In the genomic region with DNA sequence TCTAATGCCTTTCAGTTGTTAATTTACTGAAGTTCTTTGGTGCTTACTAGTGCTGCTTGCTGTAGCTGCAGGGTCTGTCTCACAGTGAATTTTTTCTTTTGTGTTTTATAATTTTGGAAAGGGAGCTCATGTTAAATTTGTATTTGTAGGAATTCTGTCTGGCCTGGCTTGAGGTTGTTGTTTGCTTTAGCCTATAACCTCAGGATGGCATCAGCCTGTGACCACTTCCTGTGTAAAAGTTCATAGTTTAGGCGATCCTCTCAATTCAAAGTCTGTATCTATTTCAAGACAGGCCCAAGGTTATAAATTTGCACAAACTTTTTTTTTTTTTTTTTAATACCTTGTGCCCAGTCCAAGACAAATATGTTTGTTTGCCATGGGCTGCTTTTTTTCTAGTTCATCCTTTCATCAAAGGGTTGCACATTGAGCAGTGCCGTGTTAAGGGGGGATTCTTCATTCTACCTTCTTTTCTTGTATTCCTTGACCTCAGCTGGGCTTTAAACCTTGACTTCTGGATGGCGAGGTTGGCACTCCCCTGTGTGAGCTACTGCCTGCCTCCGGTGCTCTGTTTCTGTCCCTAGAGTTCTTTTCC, we compare ENCODE assay signal across 11 cellular contexts. TPM values are rescaled to one million over a fixed set of nuclear protein-coding genes. Genes with fewer than 3 reads are reported as not detected.
DNase-seq lines count a peak whose midpoint lies in the region; ATAC-seq and TF ChIP-seq lines count a peak whose summit lies in the region.
"Had no signal": no experiment of that assay in that cellular context is flagged by ENCODE, and none has a peak within 500 bp of the region (broad histone marks: within the 10 kb centered on the region; RNA-seq: fewer than 3 reads in every experiment).

No MANE protein-coding gene starts in this region.

- no peaks in the 10 kb centered on the region for H3K9me3 Mint-ChIP-seq in activated T-helper 1 cell treated with anti-CD3 and anti-CD28 coated beads, Interleukin-12 subunit alpha, Interleukin-12 subunit beta, Interleukin-2, Interleukin-4 antibody, amounts not matched to agents 30 ng/mL and 10 ng/mL and 1 ng/mL, durations not matched to agents 14 hours and 24 hours and 36 hours

- peaks cover 46% of the 10 kb centered on the region for H3K4me1 Mint-ChIP-seq in activated T-helper 1 cell treated with anti-CD3 and anti-CD28 coated beads, Interleukin-12 subunit alpha, Interleukin-12 subunit beta, Interleukin-2, Interleukin-4 antibody, amounts not matched to agents 30 ng/mL and 10 ng/mL and 1 ng/mL, durations not matched to agents 14 hours and 24 hours and 36 hours (ENCODE audit: low read depth)

- intact Hi-C loops in activated T-helper 1 cell treated with anti-CD3 and anti-CD28 coated beads, Interleukin-12 subunit alpha, Interleukin-12 subunit beta, Interleukin-2, Interleukin-4 antibody, amounts not matched to agents 30 ng/mL and 10 ng/mL and 1 ng/mL, durations not matched to agents 14 hours and 24 hours and 36 hours (cut with micrococcal nuclease), result no loop called here
- intact Hi-C loops in left colon (cut with DNase I, micrococcal nuclease), result no loop called here

- H3K27me3 ChIP-seq in HL-60 (ENCODE audit: insufficient read depth, poor library complexity, severe bottlenecking), result no peaks in the 10 kb centered on the region
- H3K27me3 ChIP-seq: tibial nerve had no signal

- H3K4me3 Mint-ChIP-seq in activated T-helper 1 cell treated with anti-CD3 and anti-CD28 coated beads, Interleukin-12 subunit alpha, Interleukin-12 subunit beta, Interleukin-2, Interleukin-4 antibody, amounts not matched to agents 30 ng/mL and 10 ng/mL and 1 ng/mL, durations not matched to agents 14 hours and 24 hours and 36 hours, result peak overlapping the region; percentile 6

- peak; percentile 24 for ATAC-seq in left colon
- no peak for ATAC-seq in GM18870 (IDR thresholded peaks at IDR 0.05; ENCODE audit: unreplicated experiment)
- ATAC-seq in HG03045 (IDR thresholded peaks at IDR 0.05; ENCODE audit: unreplicated experiment), result no peak
- ATAC-seq in HG03175 (IDR thresholded peaks at IDR 0.05; ENCODE audit: unreplicated experiment), result no peak

- H3K27ac Mint-ChIP-seq in activated T-helper 1 cell treated with anti-CD3 and anti-CD28 coated beads, Interleukin-12 subunit alpha, Interleukin-12 subunit beta, Interleukin-2, Interleukin-4 antibody, amounts not matched to agents 30 ng/mL and 10 ng/mL and 1 ng/mL, durations not matched to agents 14 hours and 24 hours and 36 hours, result peak overlapping the region; percentile 75

- H3K27ac ChIP-seq in HL-60 (replicated peaks), result peak overlapping the region; percentile 42

- no peaks in the 10 kb centered on the region for H3K27me3 Mint-ChIP-seq in activated T-helper 1 cell treated with anti-CD3 and anti-CD28 coated beads, Interleukin-12 subunit alpha, Interleukin-12 subunit beta, Interleukin-2, Interleukin-4 antibody, amounts not matched to agents 30 ng/mL and 10 ng/mL and 1 ng/mL, durations not matched to agents 14 hours and 24 hours and 36 hours (ENCODE audit: insufficient read depth)

- peaks cover 31% of the 10 kb centered on the region for H3K36me3 Mint-ChIP-seq in activated T-helper 1 cell treated with anti-CD3 and anti-CD28 coated beads, Interleukin-12 subunit alpha, Interleukin-12 subunit beta, Interleukin-2, Interleukin-4 antibody, amounts not matched to agents 30 ng/mL and 10 ng/mL and 1 ng/mL, durations not matched to agents 14 hours and 24 hours and 36 hours (ENCODE audit: low read depth)

- TF ChIP-seq CTCF in HL-60 (IDR thresholded peaks at IDR 0.05; ENCODE audit: insufficient read depth, low read length), result no peak

- DNase-seq in AML-193 (lab: John Stamatoyannopoulos, UW) (peak; percentile 36 to 39), HL-60 (ENCODE audit: low read depth in 1 of 2, low spot score in 1 of 2) (no peak), left colon (no peak), SIG-M5 treated with dmso at 0.1 percent for 504 hours (lab: John Stamatoyannopoulos, UW; ENCODE audit: unreplicated experiment) (no peak)
- DNase-seq in activated T-helper 1 cell treated with anti-CD3 and anti-CD28 coated beads, Interleukin-12 subunit alpha, Interleukin-12 subunit beta, Interleukin-2, Interleukin-4 antibody, amounts not matched to agents 30 ng/mL and 10 ng/mL and 1 ng/mL, durations not matched to agents 14 hours and 24 hours and 36 hours (ENCODE audit: low spot score), result no peak
- DNase-seq: aorta; stimulated activated CD4-positive, alpha-beta T cell treated with anti-CD3 and anti-CD28 coated beads, Interleukin-2, amount 100 ng/mL, for 24 hours had no signal

- no peak overlapping the region for H3K4me3 ChIP-seq in HL-60 (replicated peaks; ENCODE audit: insufficient read depth, low read length)
- H3K4me3 ChIP-seq: tibial nerve had no signal

RNA-seq across cellular contexts. Expression of a gene that starts 7.3 kb away (rescaled TPM):
- 17.1 and 19.4 TPM in 2 replicates for total RNA-seq in activated T-helper 1 cell treated with anti-CD3 and anti-CD28 coated beads, Interleukin-12 subunit alpha, Interleukin-12 subunit beta, Interleukin-2, Interleukin-4 antibody, amounts not matched to agents 30 ng/mL and 10 ng/mL and 1 ng/mL, durations not matched to agents 14 hours and 24 hours and 36 hours
- total RNA-seq in left colon, result 10 to 100 TPM; 30.2 to 35.0 TPM

RNA-seq across cellular contexts. Expression of a gene that starts 42.9 kb away (rescaled TPM):
- 6.6 and 7.9 TPM in 2 replicates for total RNA-seq in activated T-helper 1 cell treated with anti-CD3 and anti-CD28 coated beads, Interleukin-12 subunit alpha, Interleukin-12 subunit beta, Interleukin-2, Interleukin-4 antibody, amounts not matched to agents 30 ng/mL and 10 ng/mL and 1 ng/mL, durations not matched to agents 14 hours and 24 hours and 36 hours
- total RNA-seq in left colon, result 10 to 100 TPM; 25.5 to 27.6 TPM

Comparison
In these comparisons a context has a peak if more than half of its experiments do, and no peak if none do; other contexts are left out.
1. DNase-seq: peak in AML-193 (2 of 2); none in HL-60 (0 of 2), activated T-helper 1 cell treated with anti-CD3 and anti-CD28 coated beads, Interleukin-12 subunit alpha, Interleukin-12 subunit beta, Interleukin-2, Interleukin-4 antibody, amounts not matched to agents 30 ng/mL and 10 ng/mL and 1 ng/mL, durations not matched to agents 14 hours and 24 hours and 36 hours (single experiment), left colon (0 of 2) and SIG-M5 treated with dmso at 0.1 percent for 504 hours (single experiment).